Comparison of ENCODE assay signal across 1 cellular context in genomic region chr3:28348286-28348636, GRCh38.
A peak's percentile ranks its signal among the peaks of the same experiment; 100 is the strongest.
TF ChIP-seq lines count a peak whose summit lies in the region.

No MANE protein-coding gene starts in this region.

TF ChIP-seq in HEK293, 187 proteins besides CTCF, POLR2A, EP300 and RAD21 (continued from another document):
- TF ChIP-seq ZNF26 (tag by site-specific recombination; IDR thresholded peaks at IDR 0.05) (no peak), ZBTB48 (tag by site-specific recombination; IDR thresholded peaks at IDR 0.05) (peak; percentile 30; the same call in 1 of the 2 replicates), ZNF398 (tag by site-specific recombination; IDR thresholded peaks at IDR 0.05) (peak; percentile 76), PRDM1 (tag by site-specific recombination; IDR thresholded peaks at IDR 0.05) (peak; percentile 49; the same call in 1 of the 2 replicates), WT1 (tag by site-specific recombination; IDR thresholded peaks at IDR 0.05) (no peak), ZFHX2 (tag by site-specific recombination; conservative IDR thresholded peaks at IDR 0.05) (no peak; the same call in 1 of the 2 replicates), ZNF677 (tag by site-specific recombination; IDR thresholded peaks at IDR 0.05) (no peak), GLIS2 (tag by site-specific recombination; IDR thresholded peaks at IDR 0.05) (peak; percentile 20; the same call in 1 of the 2 replicates), ZNF280C (tag by site-specific recombination; IDR thresholded peaks at IDR 0.05) (no peak), PRDM10 (tag by site-specific recombination; IDR thresholded peaks at IDR 0.05) (no peak), ZNF510 (tag by site-specific recombination; IDR thresholded peaks at IDR 0.05; ENCODE audit: insufficient replicate concordance) (no peak), KLF1 (tag by site-specific recombination; IDR thresholded peaks at IDR 0.05) (0 out of 2 replicates have a peak, but pooled peaks have one; percentile 30), EGR2 (tag by site-specific recombination; IDR thresholded peaks at IDR 0.05; ENCODE audit: low read depth) (peak; percentile 43), ZNF335 (tag by site-specific recombination; conservative IDR thresholded peaks at IDR 0.05) (peak; percentile 91)
